1 cellular context compared by ENCODE assay signal in the genomic region with DNA sequence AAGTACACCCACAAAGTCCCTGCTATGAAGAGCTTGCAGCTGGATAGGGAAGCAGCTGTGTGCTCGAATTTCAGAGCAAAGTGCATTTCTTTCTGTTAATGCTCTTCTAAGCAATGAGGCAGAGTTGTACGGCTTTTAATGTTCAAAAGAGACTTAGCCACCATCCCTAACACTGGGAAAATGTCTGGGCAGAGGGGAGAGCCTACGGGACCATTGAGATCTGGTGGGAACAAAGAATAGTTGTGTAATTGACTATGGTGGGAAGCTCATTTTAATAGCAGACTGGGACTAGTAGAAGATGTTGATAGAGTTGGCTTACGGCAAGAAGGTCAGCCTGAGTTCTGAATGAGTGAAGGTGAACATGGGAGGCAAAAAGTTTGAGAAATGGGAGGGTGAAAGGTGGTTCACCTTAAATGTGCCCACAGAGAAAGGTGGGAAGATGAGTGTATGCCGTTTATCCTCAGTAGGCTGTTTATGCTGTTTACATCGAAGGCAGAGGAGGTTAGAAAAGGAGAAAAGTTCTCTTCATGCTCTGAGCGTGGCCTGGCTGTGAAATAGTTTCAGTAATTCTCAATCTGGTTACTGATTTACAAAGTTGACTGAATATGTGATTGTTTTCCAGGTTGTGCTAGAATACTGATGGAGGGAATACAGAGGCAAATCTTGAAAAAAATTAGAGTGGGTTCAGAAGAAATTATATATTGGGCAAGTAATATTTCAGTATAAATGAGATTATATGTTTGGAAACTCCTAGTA.
TF ChIP-seq lines count a peak whose summit lies in the region.

No MANE protein-coding gene starts in this region.

TF ChIP-seq in HepG2, 621 proteins besides CTCF, POLR2A, EP300 and RAD21 (continues in another document):
- TF ChIP-seq ZBTB7A (CRISPR knock-in tag; IDR thresholded peaks at IDR 0.05) (no peak), ZNF850 (CRISPR knock-in tag; conservative IDR thresholded peaks at IDR 0.05) (no peak), SALL1 (CRISPR knock-in tag; IDR thresholded peaks at IDR 0.05) (peak; percentile 21; the same call in 1 of the 2 replicates), ZBTB43 (CRISPR knock-in tag; conservative IDR thresholded peaks at IDR 0.05) (0 out of 2 replicates have a peak, but pooled peaks have one; percentile 22), AFF4 (CRISPR knock-in tag; IDR thresholded peaks at IDR 0.05) (no peak), RFX1 (IDR thresholded peaks at IDR 0.05) (no peak), ZNF326 (CRISPR knock-in tag; IDR thresholded peaks at IDR 0.05; ENCODE audit: borderline replicate concordance) (no peak), NR1H2 (CRISPR knock-in tag; IDR thresholded peaks at IDR 0.05; ENCODE audit: borderline replicate concordance, low read depth) (no peak), CAMTA2 (CRISPR knock-in tag; IDR thresholded peaks at IDR 0.05; ENCODE audit: borderline replicate concordance) (no peak), ELF3 (CRISPR knock-in tag; IDR thresholded peaks at IDR 0.05) (no peak), NCOA2 (CRISPR knock-in tag; IDR thresholded peaks at IDR 0.05) (no peak), KDM3A (CRISPR knock-in tag; IDR thresholded peaks at IDR 0.05; ENCODE audit: low read depth) (no peak), U2AF1 (optimal IDR thresholded peaks at IDR 0.05; ENCODE audit: low read depth, low read length) (no peak), CCDC6 (CRISPR knock-in tag; IDR thresholded peaks at IDR 0.05) (no peak), FOXK2 (IDR thresholded peaks at IDR 0.05) (no peak), ATF2 (CRISPR knock-in tag; IDR thresholded peaks at IDR 0.05) (no peak), JARID2 (CRISPR knock-in tag; IDR thresholded peaks at IDR 0.05; ENCODE audit: insufficient replicate concordance) (no peak), ZNF562 (CRISPR knock-in tag; IDR thresholded peaks at IDR 0.05; ENCODE audit: borderline replicate concordance) (no peak), MEF2D (CRISPR knock-in tag; IDR thresholded peaks at IDR 0.05) (no peak; the same call in 1 of the 2 replicates), TEAD2 (CRISPR knock-in tag; IDR thresholded peaks at IDR 0.05) (no peak), ZFX (CRISPR knock-in tag; IDR thresholded peaks at IDR 0.05; ENCODE audit: low read depth) (0 out of 2 replicates have a peak, but pooled peaks have one; percentile 20), IKZF1 (IDR thresholded peaks at IDR 0.05) (no peak), ZNF274 (CRISPR knock-in tag; IDR thresholded peaks at IDR 0.05) (no peak), SOX6 (IDR thresholded peaks at IDR 0.05) (no peak), SOX6 (CRISPR knock-in tag; IDR thresholded peaks at IDR 0.05) (peak; percentile 59), SRSF4 (IDR thresholded peaks at IDR 0.05; ENCODE audit: low read depth, low read length, poor library complexity, severe bottlenecking) (no peak), SP4 (CRISPR knock-in tag; IDR thresholded peaks at IDR 0.05) (no peak), MYNN (CRISPR knock-in tag; IDR thresholded peaks at IDR 0.05; ENCODE audit: low read depth) (no peak), HOXA9 (CRISPR knock-in tag; IDR thresholded peaks at IDR 0.05; ENCODE audit: borderline replicate concordance) (no peak), ZEB1 (IDR thresholded peaks at IDR 0.05; ENCODE audit: insufficient replicate concordance, low read depth) (no peak), MAX (IDR thresholded peaks at IDR 0.05) (no peak), ZNF441 (CRISPR knock-in tag; IDR thresholded peaks at IDR 0.05; ENCODE audit: borderline replicate concordance) (no peak), RARA (CRISPR knock-in tag; IDR thresholded peaks at IDR 0.05) (0 out of 2 replicates have a peak, but pooled peaks have one; percentile 4), PRDM4 (CRISPR knock-in tag; IDR thresholded peaks at IDR 0.05; ENCODE audit: borderline replicate concordance) (no peak), E2F5 (CRISPR knock-in tag; conservative IDR thresholded peaks at IDR 0.05) (no peak), ZNF614 (CRISPR knock-in tag; IDR thresholded peaks at IDR 0.05; ENCODE audit: borderline replicate concordance) (no peak), RARG (CRISPR knock-in tag; IDR thresholded peaks at IDR 0.05; ENCODE audit: low read depth) (no peak), FOXP1 (IDR thresholded peaks at IDR 0.05) (no peak), FOXP1 (CRISPR knock-in tag; IDR thresholded peaks at IDR 0.05) (peak; percentile 19; the same call in 1 of the 2 replicates), GABPA (IDR thresholded peaks at IDR 0.05; ENCODE audit: low read depth, low read length) (no peak), GABPA (CRISPR knock-in tag; IDR thresholded peaks at IDR 0.05; ENCODE audit: low read depth) (no peak), ZSCAN31 (CRISPR knock-in tag; IDR thresholded peaks at IDR 0.05; ENCODE audit: low read depth) (no peak), NR2F2 (IDR thresholded peaks at IDR 0.05; ENCODE audit: borderline replicate concordance, low read depth) (no peak), KLF13 (CRISPR knock-in tag; IDR thresholded peaks at IDR 0.05) (no peak), ZNF883 (CRISPR knock-in tag; IDR thresholded peaks at IDR 0.05; ENCODE audit: not compliant biosample characterization) (no peak), TGIF2 (CRISPR knock-in tag; IDR thresholded peaks at IDR 0.05) (no peak), ZNF329 (CRISPR knock-in tag; IDR thresholded peaks at IDR 0.05; ENCODE audit: low read depth) (no peak), FLYWCH1 (CRISPR knock-in tag; IDR thresholded peaks at IDR 0.05) (no peak), NKX3-1 (CRISPR knock-in tag; IDR thresholded peaks at IDR 0.05) (no peak)
- TF ChIP-seq, protein P1, sequence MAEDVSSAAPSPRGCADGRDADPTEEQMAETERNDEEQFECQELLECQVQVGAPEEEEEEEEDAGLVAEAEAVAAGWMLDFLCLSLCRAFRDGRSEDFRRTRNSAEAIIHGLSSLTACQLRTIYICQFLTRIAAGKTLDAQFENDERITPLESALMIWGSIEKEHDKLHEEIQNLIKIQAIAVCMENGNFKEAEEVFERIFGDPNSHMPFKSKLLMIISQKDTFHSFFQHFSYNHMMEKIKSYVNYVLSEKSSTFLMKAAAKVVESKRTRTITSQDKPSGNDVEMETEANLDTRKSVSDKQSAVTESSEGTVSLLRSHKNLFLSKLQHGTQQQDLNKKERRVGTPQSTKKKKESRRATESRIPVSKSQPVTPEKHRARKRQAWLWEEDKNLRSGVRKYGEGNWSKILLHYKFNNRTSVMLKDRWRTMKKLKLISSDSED (CRISPR knock-in tag; IDR thresholded peaks at IDR 0.05), result no peak
- TF ChIP-seq, protein P2, sequence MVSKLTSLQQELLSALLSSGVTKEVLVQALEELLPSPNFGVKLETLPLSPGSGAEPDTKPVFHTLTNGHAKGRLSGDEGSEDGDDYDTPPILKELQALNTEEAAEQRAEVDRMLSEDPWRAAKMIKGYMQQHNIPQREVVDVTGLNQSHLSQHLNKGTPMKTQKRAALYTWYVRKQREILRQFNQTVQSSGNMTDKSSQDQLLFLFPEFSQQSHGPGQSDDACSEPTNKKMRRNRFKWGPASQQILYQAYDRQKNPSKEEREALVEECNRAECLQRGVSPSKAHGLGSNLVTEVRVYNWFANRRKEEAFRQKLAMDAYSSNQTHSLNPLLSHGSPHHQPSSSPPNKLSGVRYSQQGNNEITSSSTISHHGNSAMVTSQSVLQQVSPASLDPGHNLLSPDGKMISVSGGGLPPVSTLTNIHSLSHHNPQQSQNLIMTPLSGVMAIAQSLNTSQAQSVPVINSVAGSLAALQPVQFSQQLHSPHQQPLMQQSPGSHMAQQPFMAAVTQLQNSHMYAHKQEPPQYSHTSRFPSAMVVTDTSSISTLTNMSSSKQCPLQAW (CRISPR knock-in tag; IDR thresholded peaks at IDR 0.05), result peak; percentile 90
- TF ChIP-seq, protein P3, sequence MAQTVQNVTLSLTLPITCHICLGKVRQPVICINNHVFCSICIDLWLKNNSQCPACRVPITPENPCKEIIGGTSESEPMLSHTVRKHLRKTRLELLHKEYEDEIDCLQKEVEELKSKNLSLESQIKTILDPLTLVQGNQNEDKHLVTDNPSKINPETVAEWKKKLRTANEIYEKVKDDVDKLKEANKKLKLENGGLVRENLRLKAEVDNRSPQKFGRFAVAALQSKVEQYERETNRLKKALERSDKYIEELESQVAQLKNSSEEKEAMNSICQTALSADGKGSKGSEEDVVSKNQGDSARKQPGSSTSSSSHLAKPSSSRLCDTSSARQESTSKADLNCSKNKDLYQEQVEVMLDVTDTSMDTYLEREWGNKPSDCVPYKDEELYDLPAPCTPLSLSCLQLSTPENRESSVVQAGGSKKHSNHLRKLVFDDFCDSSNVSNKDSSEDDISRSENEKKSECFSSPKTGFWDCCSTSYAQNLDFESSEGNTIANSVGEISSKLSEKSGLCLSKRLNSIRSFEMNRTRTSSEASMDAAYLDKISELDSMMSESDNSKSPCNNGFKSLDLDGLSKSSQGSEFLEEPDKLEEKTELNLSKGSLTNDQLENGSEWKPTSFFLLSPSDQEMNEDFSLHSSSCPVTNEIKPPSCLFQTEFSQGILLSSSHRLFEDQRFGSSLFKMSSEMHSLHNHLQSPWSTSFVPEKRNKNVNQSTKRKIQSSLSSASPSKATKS (CRISPR knock-in tag; IDR thresholded peaks at IDR 0.05), result no peak
